1 cellular context compared by ENCODE assay signal in genomic region chr19:18156841-18157464, GRCh38.
TF ChIP-seq lines count a peak whose summit lies in the region.

No MANE protein-coding gene starts in this region.

TF ChIP-seq in HepG2, 621 proteins besides CTCF, POLR2A, EP300 and RAD21 (continues in another document):
- TF ChIP-seq YEATS2 (CRISPR knock-in tag; IDR thresholded peaks at IDR 0.05; ENCODE audit: borderline replicate concordance) (peak; percentile 49; the same call in 1 of the 2 replicates), ZFX (CRISPR knock-in tag; IDR thresholded peaks at IDR 0.05; ENCODE audit: low read depth) (peak; percentile 43), ARID5B (CRISPR knock-in tag; IDR thresholded peaks at IDR 0.05) (0 out of 2 replicates have a peak, but pooled peaks have one; percentile 12), SAP130 (CRISPR knock-in tag; IDR thresholded peaks at IDR 0.05; ENCODE audit: low read depth) (peak; percentile 28; the same call in 1 of the 2 replicates), HNF1A (IDR thresholded peaks at IDR 0.05; ENCODE audit: low read depth) (no peak), HNF1A (CRISPR knock-in tag; IDR thresholded peaks at IDR 0.05; ENCODE audit: borderline replicate concordance) (0 out of 2 replicates have a peak, but pooled peaks have one; percentile 24), MXD4 (CRISPR knock-in tag; IDR thresholded peaks at IDR 0.05) (peak; percentile 33; the same call in 1 of the 2 replicates), PCBP1 (IDR thresholded peaks at IDR 0.05; ENCODE audit: borderline replicate concordance, low read depth, low read length) (0 out of 2 replicates have a peak, but pooled peaks have one; percentile 36), AGO2 (optimal IDR thresholded peaks at IDR 0.05; ENCODE audit: low read depth, low read length) (peak; percentile 85), ZIK1 (CRISPR knock-in tag; IDR thresholded peaks at IDR 0.05; ENCODE audit: borderline replicate concordance, low read depth) (no peak), USF2 (IDR thresholded peaks at IDR 0.05; ENCODE audit: low read depth, low read length) (0 out of 2 replicates have a peak, but pooled peaks have one; percentile 28), USF2 (CRISPR knock-in tag; IDR thresholded peaks at IDR 0.05; ENCODE audit: borderline replicate concordance) (no peak), ZNF687 (CRISPR knock-in tag; IDR thresholded peaks at IDR 0.05) (peak; percentile 77), MAX (IDR thresholded peaks at IDR 0.05) (peak; percentile 73), ERF (CRISPR knock-in tag; IDR thresholded peaks at IDR 0.05) (0 out of 2 replicates have a peak, but pooled peaks have one; percentile 26), RBM39 (IDR thresholded peaks at IDR 0.05; ENCODE audit: low read depth, low read length, poor library complexity, severe bottlenecking) (peak; percentile 48), ZNF598 (CRISPR knock-in tag; IDR thresholded peaks at IDR 0.05; ENCODE audit: borderline replicate concordance) (0 out of 2 replicates have a peak, but pooled peaks have one; percentile 30), ZNF274 (CRISPR knock-in tag; IDR thresholded peaks at IDR 0.05) (0 out of 2 replicates have a peak, but pooled peaks have one; percentile 44), RFXAP (CRISPR knock-in tag; IDR thresholded peaks at IDR 0.05; ENCODE audit: borderline replicate concordance) (peak; percentile 99), PATZ1 (CRISPR knock-in tag; IDR thresholded peaks at IDR 0.05) (peak; percentile 84), ZNF383 (CRISPR knock-in tag; IDR thresholded peaks at IDR 0.05; ENCODE audit: borderline replicate concordance) (0 out of 2 replicates have a peak, but pooled peaks have one; percentile 47), HHEX (CRISPR knock-in tag; IDR thresholded peaks at IDR 0.05) (no peak), ZNF512 (CRISPR knock-in tag; IDR thresholded peaks at IDR 0.05) (no peak), ZNF331 (CRISPR knock-in tag; IDR thresholded peaks at IDR 0.05) (peak; percentile 27; the same call in 1 of the 2 replicates), TFDP1 (CRISPR knock-in tag; IDR thresholded peaks at IDR 0.05; ENCODE audit: borderline replicate concordance) (peak; percentile 28; the same call in 1 of the 2 replicates), MBD4 (IDR thresholded peaks at IDR 0.05; ENCODE audit: borderline replicate concordance, low read length) (no peak), SRF (IDR thresholded peaks at IDR 0.05; ENCODE audit: low read depth, low read length) (no peak), FLYWCH1 (CRISPR knock-in tag; IDR thresholded peaks at IDR 0.05) (no peak), ZNF282 (IDR thresholded peaks at IDR 0.05; ENCODE audit: partially characterized antibody) (no peak), HNRNPL (IDR thresholded peaks at IDR 0.05; ENCODE audit: low read depth, low read length) (peak; percentile 66; the same call in 1 of the 2 replicates), SP4 (CRISPR knock-in tag; IDR thresholded peaks at IDR 0.05) (no peak)
